19 cellular contexts compared by ENCODE assay signal in genomic region chr9:35028341-35028740, GRCh38. TPM values are rescaled to one million over a fixed set of nuclear protein-coding genes. Genes with fewer than 3 reads are reported as not detected.
DNase-seq lines count a peak whose midpoint lies in the region; ATAC-seq and TF ChIP-seq lines count a peak whose summit lies in the region.
"Had no signal": no experiment of that assay in that cellular context is flagged by ENCODE, and none has a peak within 500 bp of the region (broad histone marks: within the 10 kb centered on the region; RNA-seq: fewer than 3 reads in every experiment).

No MANE protein-coding gene starts in this region.

- H3K9me3 Mint-ChIP-seq in activated CD4-positive, alpha-beta T cell treated with anti-CD3 and anti-CD28 coated beads for 36 hours (ENCODE audit: low read depth), result no peaks in the 10 kb centered on the region
- H3K9me3 Mint-ChIP-seq in activated CD4-positive, alpha-beta T cell treated with anti-CD3 and anti-CD28 coated beads, Interleukin-2, amount 10 ng/mL, durations not matched to agents 7 days and 5 days, result no peaks in the 10 kb centered on the region
- peaks cover 87% of the 10 kb centered on the region for H3K9me3 Mint-ChIP-seq in endodermal cell

- H3K4me3 ChIP-seq in MM.1S (ENCODE audit: low read length), result no peak overlapping the region
- H3K4me3 ChIP-seq in endodermal cell (ENCODE audit: low read length), result peak overlapping the region; percentile 70
- no peak overlapping the region for H3K4me3 ChIP-seq in aorta (ENCODE audit: low read length in 2 of 2)
- H3K4me3 ChIP-seq: SJSA1 had no signal

- no peak overlapping the region for H2AFZ ChIP-seq in MM.1S (ENCODE audit: low read length)

- H4K20me1 ChIP-seq in MM.1S (ENCODE audit: insufficient read depth, low read length), result no peaks in the 10 kb centered on the region

- peak; percentile 42 for ATAC-seq in activated CD4-positive, alpha-beta T cell treated with anti-CD3 and anti-CD28 coated beads for 36 hours
- ATAC-seq in aorta (ENCODE audit: low FRiP score) (no peak), GM19467 (IDR thresholded peaks at IDR 0.05; ENCODE audit: unreplicated experiment) (no peak)

- DNase-seq in activated CD4-positive, alpha-beta T cell treated with anti-CD3 and anti-CD28 coated beads for 36 hours, result no peak
- DNase-seq in activated CD4-positive, alpha-beta T cell treated with anti-CD3 and anti-CD28 coated beads, Interleukin-2, amount 10 ng/mL, durations not matched to agents 7 days and 5 days, result no peak
- DNase-seq in MM.1S, result no peak
- DNase-seq in endodermal cell, result no peak
- DNase-seq in aorta, result no peak
- DNase-seq in islet precursor cell, result no peak
- DNase-seq in T-helper 9 cell, result no peak
- DNase-seq: 8988T, C1 segment of cervical spinal cord, DMS153, HCEC 1CT, KG1, NCI-H1417 treated with DMSO at 0.1 percent for 48 hours, NCI-H2029, NCI-H524, OCI-M1 had no signal

- H3K27ac ChIP-seq in MM.1S (ENCODE audit: low read length) (peak overlapping the region; percentile 12; the same call in 1 of the 2 replicates), endodermal cell (ENCODE audit: low read depth, low read length) (no peak overlapping the region), aorta (ENCODE audit: low read depth in 1 of 2, low read length in 2 of 2) (no peak overlapping the region)
- H3K27ac ChIP-seq: HL-60, SJSA1 had no signal

- H3K27ac Mint-ChIP-seq in activated CD4-positive, alpha-beta T cell treated with anti-CD3 and anti-CD28 coated beads for 36 hours, result no peak overlapping the region
- no peak overlapping the region for H3K27ac Mint-ChIP-seq in activated CD4-positive, alpha-beta T cell treated with anti-CD3 and anti-CD28 coated beads, Interleukin-2, amount 10 ng/mL, durations not matched to agents 7 days and 5 days
- H3K27ac Mint-ChIP-seq in endodermal cell, result peak overlapping the region; percentile 68

- H3K4me3 Mint-ChIP-seq in activated CD4-positive, alpha-beta T cell treated with anti-CD3 and anti-CD28 coated beads for 36 hours, result no peak overlapping the region
- H3K4me3 Mint-ChIP-seq in activated CD4-positive, alpha-beta T cell treated with anti-CD3 and anti-CD28 coated beads, Interleukin-2, amount 10 ng/mL, durations not matched to agents 7 days and 5 days, result no peak overlapping the region
- H3K4me3 Mint-ChIP-seq in endodermal cell, result no peak overlapping the region

- no peaks in the 10 kb centered on the region for H3K36me3 ChIP-seq in MM.1S (replicated peaks; ENCODE audit: insufficient read depth, low read length)
- H3K36me3 ChIP-seq in endodermal cell (ENCODE audit: control insufficient read depth, insufficient read depth, low read length), result peaks cover 28% of the 10 kb centered on the region
- peaks cover 0 to 5% of the 10 kb centered on the region in 2 donors for H3K36me3 ChIP-seq in aorta (ENCODE audit: control insufficient read depth in 1 of 2, insufficient read depth in 2 of 2, low read length in 1 of 2)
- H3K36me3 ChIP-seq: SJSA1 had no signal

- H3K79me2 ChIP-seq in MM.1S (ENCODE audit: low read length), result no peaks in the 10 kb centered on the region

- POLR2A ChIA-PET in activated CD4-positive, alpha-beta T cell treated with anti-CD3 and anti-CD28 coated beads for 36 hours (lab: Charles Lee), result no interaction called here
- POLR2A ChIA-PET in activated CD4-positive, alpha-beta T cell treated with anti-CD3 and anti-CD28 coated beads, Interleukin-2, amount 10 ng/mL, durations not matched to agents 7 days and 5 days (lab: Charles Lee), result no interaction called here

- H3K27me3 Mint-ChIP-seq in activated CD4-positive, alpha-beta T cell treated with anti-CD3 and anti-CD28 coated beads for 36 hours, result no peaks in the 10 kb centered on the region
- H3K27me3 Mint-ChIP-seq in activated CD4-positive, alpha-beta T cell treated with anti-CD3 and anti-CD28 coated beads, Interleukin-2, amount 10 ng/mL, durations not matched to agents 7 days and 5 days, result no peaks in the 10 kb centered on the region
- no peaks in the 10 kb centered on the region for H3K27me3 Mint-ChIP-seq in endodermal cell (ENCODE audit: insufficient read depth)

- no peaks in the 10 kb centered on the region for H3K9me2 ChIP-seq in MM.1S (replicated peaks; ENCODE audit: insufficient read depth, low read length)

- H3K36me3 Mint-ChIP-seq in activated CD4-positive, alpha-beta T cell treated with anti-CD3 and anti-CD28 coated beads for 36 hours (ENCODE audit: low read depth), result peaks cover 6% of the 10 kb centered on the region
- H3K36me3 Mint-ChIP-seq in activated CD4-positive, alpha-beta T cell treated with anti-CD3 and anti-CD28 coated beads, Interleukin-2, amount 10 ng/mL, durations not matched to agents 7 days and 5 days (ENCODE audit: low read depth), result no peaks in the 10 kb centered on the region
- H3K36me3 Mint-ChIP-seq in endodermal cell (ENCODE audit: low read depth), result peaks cover 49% of the 10 kb centered on the region

- intact Hi-C loops in activated CD4-positive, alpha-beta T cell treated with anti-CD3 and anti-CD28 coated beads for 36 hours (cut with DNase I, micrococcal nuclease), result no loop called here
- intact Hi-C loops in aorta (cut with DNase I), result no loop called here

- H3K9me3 ChIP-seq in MM.1S (replicated peaks; ENCODE audit: insufficient read depth, low read length), result no peaks in the 10 kb centered on the region
- H3K9me3 ChIP-seq in endodermal cell (ENCODE audit: control insufficient read depth, low read length), result peaks cover 65% of the 10 kb centered on the region
- H3K9me3 ChIP-seq in aorta (ENCODE audit: control insufficient read depth, low read length), result no peaks in the 10 kb centered on the region
- H3K9me3 ChIP-seq: SJSA1 had no signal

- no peak for TF ChIP-seq CTCF in MM.1S (IDR thresholded peaks at IDR 0.05; ENCODE audit: low read length)
- no peak for TF ChIP-seq CTCF in endodermal cell (conservative IDR thresholded peaks at IDR 0.05)

- CTCF ChIA-PET in activated CD4-positive, alpha-beta T cell treated with anti-CD3 and anti-CD28 coated beads for 36 hours (lab: Charles Lee), result interaction anchor here (0.6 to 1.5 kb wide), 5 partner anchors 9 to 48 kb away, joined by 3 to 5 read pairs (median 5); a partner anchor contains a TSS
- CTCF ChIA-PET in activated CD4-positive, alpha-beta T cell treated with anti-CD3 and anti-CD28 coated beads, Interleukin-2, amount 10 ng/mL, durations not matched to agents 7 days and 5 days (lab: Charles Lee), result interaction anchor here (1.1 kb wide), 1 partner anchor 15 kb away, joined by 3 read pairs; no protein-coding TSS in a partner anchor

- no peak overlapping the region for H3K4me2 ChIP-seq in MM.1S (ENCODE audit: low read depth, low read length)

- H3K9ac ChIP-seq in MM.1S (ENCODE audit: low read length), result no peak overlapping the region
- H3K9ac ChIP-seq in endodermal cell (ENCODE audit: extremely low read depth, low read length, poor library complexity, severe bottlenecking), result no peak overlapping the region

- H3K4me1 Mint-ChIP-seq in activated CD4-positive, alpha-beta T cell treated with anti-CD3 and anti-CD28 coated beads for 36 hours, result peaks cover 14% of the 10 kb centered on the region
- H3K4me1 Mint-ChIP-seq in activated CD4-positive, alpha-beta T cell treated with anti-CD3 and anti-CD28 coated beads, Interleukin-2, amount 10 ng/mL, durations not matched to agents 7 days and 5 days, result peaks cover 19% of the 10 kb centered on the region
- peaks cover 25% of the 10 kb centered on the region for H3K4me1 Mint-ChIP-seq in endodermal cell

- H3K27me3 ChIP-seq in MM.1S (replicated peaks; ENCODE audit: insufficient read depth, low read length) (no peaks in the 10 kb centered on the region), endodermal cell (ENCODE audit: control insufficient read depth, insufficient read depth, low read length, poor library complexity, severe bottlenecking) (no peaks in the 10 kb centered on the region), aorta (ENCODE audit: control insufficient read depth in 1 of 2, insufficient read depth in 2 of 2, low read length in 1 of 2) (no peaks in the 10 kb centered on the region)
- H3K27me3 ChIP-seq: SJSA1 had no signal

- peaks cover 12% of the 10 kb centered on the region for H3F3A ChIP-seq in MM.1S (ENCODE audit: insufficient read depth, low read length)

- H3K4me1 ChIP-seq in MM.1S (ENCODE audit: low read length), result peaks cover 36% of the 10 kb centered on the region
- H3K4me1 ChIP-seq in endodermal cell (ENCODE audit: control insufficient read depth, insufficient read depth, low read length), result peaks cover 9% of the 10 kb centered on the region
- H3K4me1 ChIP-seq in aorta (ENCODE audit: control insufficient read depth in 1 of 2, insufficient read depth in 2 of 2, low read length in 2 of 2), result no peaks in the 10 kb centered on the region

RNA-seq across cellular contexts. Expression of gene DNAJB5, which starts 38.8 kb away (rescaled TPM):
- total RNA-seq in activated CD4-positive, alpha-beta T cell treated with anti-CD3 and anti-CD28 coated beads for 36 hours, result 10 to 100 TPM; 10.3 to 11.3 TPM
- 1 to 10 TPM; 3.5 to 4.6 TPM for total RNA-seq in activated CD4-positive, alpha-beta T cell treated with anti-CD3 and anti-CD28 coated beads, Interleukin-2, amount 10 ng/mL, durations not matched to agents 7 days and 5 days
- total RNA-seq in endodermal cell (10 to 100 TPM; 19.8 to 40.1 TPM), aorta (10 to 100 TPM; 33.7 to 96.0 TPM)
- 48.8 TPM for polyA plus RNA-seq in endodermal cell (2013, experiment 1 of 2)
- polyA plus RNA-seq in endodermal cell (2013, experiment 2 of 2), result 49.6 TPM
- 10 to 100 TPM; 15.7 to 29.2 TPM for polyA plus RNA-seq in aorta

RNA-seq across cellular contexts. Expression of gene VCP, which starts 44.1 kb away (rescaled TPM):
- 100 to 1,000 TPM; 261 to 268 TPM for total RNA-seq in activated CD4-positive, alpha-beta T cell treated with anti-CD3 and anti-CD28 coated beads for 36 hours
- 100 to 1,000 TPM; 189 to 238 TPM for total RNA-seq in activated CD4-positive, alpha-beta T cell treated with anti-CD3 and anti-CD28 coated beads, Interleukin-2, amount 10 ng/mL, durations not matched to agents 7 days and 5 days
- 100 to 1,000 TPM; 497 to 510 TPM for total RNA-seq in endodermal cell
- 225 TPM for polyA plus RNA-seq in endodermal cell (2013, experiment 1 of 2)
- polyA plus RNA-seq in endodermal cell (2013, experiment 2 of 2), result 232 TPM
- total RNA-seq in aorta, result 100 to 1,000 TPM; 187 to 192 TPM
- polyA plus RNA-seq in aorta, result 10 to 100 TPM; 50.5 to 70.9 TPM

RNA-seq across cellular contexts. Expression of gene FANCG, which starts 51.4 kb away (rescaled TPM):
- total RNA-seq in activated CD4-positive, alpha-beta T cell treated with anti-CD3 and anti-CD28 coated beads for 36 hours, result 10 to 100 TPM; 92.8 to 93.4 TPM
- total RNA-seq in activated CD4-positive, alpha-beta T cell treated with anti-CD3 and anti-CD28 coated beads, Interleukin-2, amount 10 ng/mL, durations not matched to agents 7 days and 5 days, result 100 to 1,000 TPM; 117 to 123 TPM
- total RNA-seq in endodermal cell (100 to 1,000 TPM in 1 of 2 donors, 10 to 100 TPM in 1; 94.7 to 112 TPM), aorta (10 to 100 TPM in 1 of 2 donors, 1 to 10 TPM in 1; 7.8 to 17.8 TPM)
- 63.6 TPM for polyA plus RNA-seq in endodermal cell (2013, experiment 1 of 2)
- polyA plus RNA-seq in endodermal cell (2013, experiment 2 of 2), result 51.9 TPM
- polyA plus RNA-seq in aorta, result 10 to 100 TPM in 1 of 2 donors, 1 to 10 TPM in 1; 3.6 to 17.3 TPM

Comparison
In these comparisons a context has a peak if more than half of its experiments do, and no peak if none do; other contexts are left out.
1. RNA of gene FANCG, which starts 51.4 kb away (total RNA-seq): 117 to 123 TPM in activated CD4-positive, alpha-beta T cell treated with anti-CD3 and anti-CD28 coated beads, Interleukin-2, amount 10 ng/mL, durations not matched to agents 7 days and 5 days, 94.7 to 112 TPM in endodermal cell and 92.8 to 93.4 TPM in activated CD4-positive, alpha-beta T cell treated with anti-CD3 and anti-CD28 coated beads for 36 hours; 7.8 to 17.8 TPM in aorta; every median in the first group is over 4 times any median in the second.